2 cellular contexts compared by ENCODE assay signal in the genomic region with DNA sequence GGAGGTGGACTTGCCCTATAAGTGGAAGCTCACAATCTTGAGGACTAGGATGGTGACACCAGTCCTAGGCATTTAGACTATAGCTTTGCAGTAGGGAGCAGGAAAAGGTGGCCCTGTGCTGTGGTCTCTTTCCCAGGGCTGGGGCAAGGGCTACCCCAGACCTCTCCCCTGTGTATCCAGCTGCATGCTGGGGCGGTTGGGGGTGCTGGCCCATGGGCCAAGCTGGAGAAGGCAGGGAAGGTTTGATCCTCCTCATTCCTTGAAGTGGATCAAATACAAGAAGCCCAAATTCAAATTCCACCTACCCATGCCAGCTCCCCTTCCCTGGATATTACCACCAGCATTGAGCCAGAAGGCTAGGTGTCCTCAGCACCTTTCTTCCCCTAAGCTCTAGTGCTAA.
TF ChIP-seq lines count a peak whose summit lies in the region.

No MANE protein-coding gene starts in this region.

TF ChIP-seq in IMR-90, 13 proteins besides CTCF, POLR2A, EP300 and RAD21:
- no peak for TF ChIP-seq RFX5 (IDR thresholded peaks at IDR 0.05; ENCODE audit: low read depth, low read length)
- TF ChIP-seq, protein P1, sequence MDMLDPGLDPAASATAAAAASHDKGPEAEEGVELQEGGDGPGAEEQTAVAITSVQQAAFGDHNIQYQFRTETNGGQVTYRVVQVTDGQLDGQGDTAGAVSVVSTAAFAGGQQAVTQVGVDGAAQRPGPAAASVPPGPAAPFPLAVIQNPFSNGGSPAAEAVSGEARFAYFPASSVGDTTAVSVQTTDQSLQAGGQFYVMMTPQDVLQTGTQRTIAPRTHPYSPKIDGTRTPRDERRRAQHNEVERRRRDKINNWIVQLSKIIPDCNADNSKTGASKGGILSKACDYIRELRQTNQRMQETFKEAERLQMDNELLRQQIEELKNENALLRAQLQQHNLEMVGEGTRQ (IDR thresholded peaks at IDR 0.05; ENCODE audit: low read depth, low read length), result no peak
- no peak for TF ChIP-seq MXI1 (IDR thresholded peaks at IDR 0.05; ENCODE audit: borderline replicate concordance, low read depth, low read length)
- no peak for TF ChIP-seq RCOR1 (IDR thresholded peaks at IDR 0.05; ENCODE audit: insufficient replicate concordance, low read length)
- no peak for TF ChIP-seq NFE2L2 (IDR thresholded peaks at IDR 0.05; ENCODE audit: low read depth, low read length)
- no peak for TF ChIP-seq BHLHE40 (IDR thresholded peaks at IDR 0.05; ENCODE audit: low read depth, low read length)
- TF ChIP-seq, protein P2, sequence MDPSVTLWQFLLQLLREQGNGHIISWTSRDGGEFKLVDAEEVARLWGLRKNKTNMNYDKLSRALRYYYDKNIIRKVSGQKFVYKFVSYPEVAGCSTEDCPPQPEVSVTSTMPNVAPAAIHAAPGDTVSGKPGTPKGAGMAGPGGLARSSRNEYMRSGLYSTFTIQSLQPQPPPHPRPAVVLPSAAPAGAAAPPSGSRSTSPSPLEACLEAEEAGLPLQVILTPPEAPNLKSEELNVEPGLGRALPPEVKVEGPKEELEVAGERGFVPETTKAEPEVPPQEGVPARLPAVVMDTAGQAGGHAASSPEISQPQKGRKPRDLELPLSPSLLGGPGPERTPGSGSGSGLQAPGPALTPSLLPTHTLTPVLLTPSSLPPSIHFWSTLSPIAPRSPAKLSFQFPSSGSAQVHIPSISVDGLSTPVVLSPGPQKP (IDR thresholded peaks at IDR 0.05; ENCODE audit: borderline replicate concordance, low read depth, low read length), result no peak
- no peak for TF ChIP-seq MAZ (IDR thresholded peaks at IDR 0.05; ENCODE audit: borderline replicate concordance, low read depth, low read length)
- no peak for TF ChIP-seq MAFK (IDR thresholded peaks at IDR 0.05; ENCODE audit: low read depth, low read length)
- TF ChIP-seq CHD1 (IDR thresholded peaks at IDR 0.05; ENCODE audit: low read depth, low read length), result no peak
- TF ChIP-seq SMC3 (IDR thresholded peaks at IDR 0.05; ENCODE audit: low read depth, low read length), result no peak
- no peak for TF ChIP-seq CEBPB (IDR thresholded peaks at IDR 0.05; ENCODE audit: low read depth, low read length)
- TF ChIP-seq FOS (IDR thresholded peaks at IDR 0.05; ENCODE audit: low read depth, low read length), result no peak

TF ChIP-seq in K562, 482 proteins besides CTCF, POLR2A, EP300 and RAD21:
- TF ChIP-seq ZNF324 (CRISPR knock-in tag; IDR thresholded peaks at IDR 0.05) (peak; percentile 80), TCF3 (CRISPR knock-in tag; IDR thresholded peaks at IDR 0.05) (no peak)
